ENCODE assay signal across 8 cellular contexts in the genomic region with DNA sequence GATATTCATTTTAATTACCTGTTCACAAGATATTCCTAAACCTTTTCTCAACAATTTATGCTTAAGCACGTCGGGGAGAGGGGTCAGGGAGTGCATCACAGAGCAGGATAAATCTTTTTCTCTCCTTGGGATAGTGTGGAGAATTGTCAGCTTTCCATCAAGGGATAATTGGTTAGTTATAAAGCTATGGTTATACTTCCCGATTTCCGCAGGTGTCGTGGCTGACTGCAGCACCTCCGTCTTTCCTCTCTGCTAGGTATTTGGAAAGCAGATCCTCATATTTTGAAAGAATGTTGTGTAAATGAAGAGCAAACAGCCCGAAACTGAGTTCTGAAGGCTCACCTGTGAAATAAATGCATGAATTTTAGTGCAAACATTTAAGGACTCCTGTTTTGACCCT. TPM values are rescaled to one million over a fixed set of nuclear protein-coding genes. Genes with fewer than 3 reads are reported as not detected.
DNase-seq lines count a peak whose midpoint lies in the region; ATAC-seq and TF ChIP-seq lines count a peak whose summit lies in the region.

No MANE protein-coding gene starts in this region.

- H3K4me3 ChIP-seq in HFF-Myc (replicated peaks; ENCODE audit: low read depth, low read length) (peak overlapping the region; percentile 81), WI38 (ENCODE audit: low read depth, low read length) (peak overlapping the region; percentile 79), right cardiac atrium (ENCODE audit: low read length) (peak overlapping the region; percentile 99), skin epidermis (peak overlapping the region; percentile 50 to 80 (median 65))

- no peak overlapping the region for H3K27ac ChIP-seq in right cardiac atrium (ENCODE audit: low read length)
- H3K27ac ChIP-seq in skin epidermis, result peak overlapping the region in 20 of 21 experiments; percentile 20 to 92 (median 81)

- H3K9me3 ChIP-seq in right cardiac atrium (ENCODE audit: control insufficient read depth, low read length), result no peaks in the 10 kb centered on the region

- H3K27me3 ChIP-seq in right cardiac atrium (ENCODE audit: control insufficient read depth, insufficient read depth), result no peaks in the 10 kb centered on the region

- no peak for TF ChIP-seq CTCF in HFF-Myc (IDR thresholded peaks at IDR 0.05; ENCODE audit: low read depth, low read length, missing control alignments)
- TF ChIP-seq CTCF in WI38 (IDR thresholded peaks at IDR 0.05; ENCODE audit: low read depth, low read length), result no peak

- intact Hi-C loops in right cardiac atrium (cut with DNase I), result loop anchor here in 2 of 4 donors (10.0 kb wide), 1 partner anchor 160 kb away; no protein-coding TSS in a partner anchor

- DNase-seq in HFF-Myc (ENCODE audit: extremely low read depth, low read depth) (no peak), right cardiac atrium (no peak), KG1 (lab: John Stamatoyannopoulos, UW) (no peak), DMS 273 (lab: John Stamatoyannopoulos, UW; ENCODE audit: unreplicated experiment) (no peak), LoVo (ENCODE audit: low spot score) (no peak)

- H3K4me1 ChIP-seq in right cardiac atrium (ENCODE audit: control insufficient read depth, insufficient read depth, low read length), result peaks cover 4% of the 10 kb centered on the region

- 35% methylated on average over 7 of the region's 7 CpGs for WGBS in right cardiac atrium

- ATAC-seq in right cardiac atrium, result no peak
- no peak for ATAC-seq in GM19328 (IDR thresholded peaks at IDR 0.05; ENCODE audit: unreplicated experiment)

RNA-seq across cellular contexts. Expression of gene DYNC2LI1, which starts 0.8 kb away (rescaled TPM):
- total RNA-seq in right cardiac atrium, result 10 to 100 TPM in 3 of 4 donors, 1 to 10 TPM in 1; 5.7 to 14.8 (median 12.6) TPM
- polyA plus RNA-seq in right cardiac atrium, result 18.2 TPM
